Comparison of ENCODE assay signal across 8 cellular contexts in the genomic region with DNA sequence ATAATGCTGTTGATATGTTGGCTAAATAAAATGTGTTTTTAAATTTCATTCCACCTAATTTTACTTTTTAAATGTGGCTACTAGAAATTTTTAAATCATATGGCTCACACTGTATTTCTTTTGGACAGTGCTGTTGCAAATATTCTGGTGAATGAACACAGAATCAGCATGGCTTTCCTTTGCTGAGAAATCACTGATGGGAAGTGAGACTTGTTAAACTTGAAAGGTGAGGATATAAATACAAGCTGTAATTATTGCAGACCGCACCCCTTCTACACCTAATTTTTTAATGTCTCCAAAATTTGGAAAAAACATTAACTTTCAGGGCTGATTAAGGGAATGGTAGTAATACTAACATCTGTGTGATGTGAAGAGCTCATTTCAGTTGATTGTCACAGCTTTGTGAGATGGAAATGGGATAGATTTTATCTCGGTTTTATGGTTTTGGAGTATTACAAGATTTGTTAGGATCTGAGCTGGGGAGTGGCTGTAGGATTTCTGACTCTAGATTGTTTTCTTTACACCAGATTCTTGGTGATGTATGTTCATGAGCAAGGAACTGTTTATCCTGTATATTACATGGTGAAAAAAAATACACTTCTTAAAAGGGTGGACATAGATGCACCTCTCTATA.
DNase-seq lines count a peak whose midpoint lies in the region; ATAC-seq and TF ChIP-seq lines count a peak whose summit lies in the region.

No MANE protein-coding gene starts in this region.

- peaks cover 36% of the 10 kb centered on the region for H3K4me1 Mint-ChIP-seq in T-helper 1 cell treated with Interleukin-12 subunit alpha and Interleukin-12 subunit beta and Interleukin-4 antibody, amounts not matched to agents 30 μg/mL and 1 μg/mL, for 36 hours (ENCODE audit: low read depth)

- H3K9ac ChIP-seq in iPS-18a (ENCODE audit: low read length) = peak overlapping the region; percentile 92
- peak overlapping the region; percentile 50 to 99 (median 94) for H3K9ac ChIP-seq in subcutaneous abdominal adipose tissue (ENCODE audit: low read length in 5 of 5)

- TF ChIP-seq CTCF in WERI-Rb-1 (IDR thresholded peaks at IDR 0.05; ENCODE audit: low read depth, low read length) = no peak

- no peak for ATAC-seq in GM18909 (IDR thresholded peaks at IDR 0.05; ENCODE audit: poor library complexity, unreplicated experiment)

- H3K36me3 ChIP-seq in WERI-Rb-1 (peaks cover 38% of the 10 kb centered on the region), iPS-18a (ENCODE audit: control insufficient read depth, low read depth, low read length) (peaks cover 10% of the 10 kb centered on the region), subcutaneous abdominal adipose tissue (ENCODE audit: control insufficient read depth in 5 of 5, insufficient read depth in 5 of 5, low read length in 5 of 5) (peaks cover 0 to 9% (median 1%) of the 10 kb centered on the region in 5 donors)

- H3K4me1 ChIP-seq in iPS-18a (ENCODE audit: control insufficient read depth, low read depth, low read length) (peaks cover 20% of the 10 kb centered on the region), subcutaneous abdominal adipose tissue (ENCODE audit: control insufficient read depth in 5 of 5, insufficient read depth in 5 of 5, low read length in 5 of 5) (peaks cover 2 to 34% (median 24%) of the 10 kb centered on the region in 5 donors)

- H3K27me3 Mint-ChIP-seq in T-helper 1 cell treated with Interleukin-12 subunit alpha and Interleukin-12 subunit beta and Interleukin-4 antibody, amounts not matched to agents 30 μg/mL and 1 μg/mL, for 36 hours (ENCODE audit: low read depth) = no peaks in the 10 kb centered on the region

- peak overlapping the region; percentile 83 for H3K27ac Mint-ChIP-seq in T-helper 1 cell treated with Interleukin-12 subunit alpha and Interleukin-12 subunit beta and Interleukin-4 antibody, amounts not matched to agents 30 μg/mL and 1 μg/mL, for 36 hours

- H3K4me3 Mint-ChIP-seq in T-helper 1 cell treated with Interleukin-12 subunit alpha and Interleukin-12 subunit beta and Interleukin-4 antibody, amounts not matched to agents 30 μg/mL and 1 μg/mL, for 36 hours = peak overlapping the region; percentile 79

- H3K4me3 ChIP-seq in WERI-Rb-1 (ENCODE audit: low read depth, low read length) = peak overlapping the region; percentile 92
- peak overlapping the region; percentile 87 for H3K4me3 ChIP-seq in iPS-18a (ENCODE audit: low read length)
- H3K4me3 ChIP-seq in subcutaneous abdominal adipose tissue (ENCODE audit: low read depth in 1 of 5, low read length in 5 of 5) = peak overlapping the region; percentile 81 to 90 (median 87)

- H3K27me3 ChIP-seq in WERI-Rb-1 (ENCODE audit: insufficient read depth, low read depth, severe bottlenecking) (no peaks in the 10 kb centered on the region), iPS-18a (ENCODE audit: control insufficient read depth, insufficient read depth, low read length) (no peaks in the 10 kb centered on the region), subcutaneous abdominal adipose tissue (ENCODE audit: control insufficient read depth in 5 of 5, insufficient read depth in 4 of 5, low read length in 5 of 5) (no peaks in the 10 kb centered on the region)

- peaks cover 14% of the 10 kb centered on the region for H3K36me3 Mint-ChIP-seq in T-helper 1 cell treated with Interleukin-12 subunit alpha and Interleukin-12 subunit beta and Interleukin-4 antibody, amounts not matched to agents 30 μg/mL and 1 μg/mL, for 36 hours (ENCODE audit: low read depth)

- DNase-seq in T-helper 1 cell = no peak
- no peak for DNase-seq in WERI-Rb-1
- DNase-seq in KG1 (lab: John Stamatoyannopoulos, UW) = no peak
- DNase-seq in T1000 (lab: John Stamatoyannopoulos, UW) = no peak

- no peaks in the 10 kb centered on the region for H3K9me3 Mint-ChIP-seq in T-helper 1 cell treated with Interleukin-12 subunit alpha and Interleukin-12 subunit beta and Interleukin-4 antibody, amounts not matched to agents 30 μg/mL and 1 μg/mL, for 36 hours

- H3K9me3 ChIP-seq in WERI-Rb-1 (ENCODE audit: severe bottlenecking) = peaks cover 6% of the 10 kb centered on the region
- H3K9me3 ChIP-seq in iPS-18a (ENCODE audit: control insufficient read depth, low read depth, low read length) = no peaks in the 10 kb centered on the region
- H3K9me3 ChIP-seq in subcutaneous abdominal adipose tissue (ENCODE audit: control insufficient read depth in 5 of 5, low read length in 5 of 5) = no peaks in the 10 kb centered on the region

- H3K27ac ChIP-seq in WERI-Rb-1 (peak overlapping the region; percentile 89), iPS-18a (ENCODE audit: low read length) (no peak overlapping the region), subcutaneous abdominal adipose tissue (ENCODE audit: low read depth, low read length) (no peak overlapping the region)
